Comparison of ENCODE assay signal across 14 cellular contexts in the genomic region with DNA sequence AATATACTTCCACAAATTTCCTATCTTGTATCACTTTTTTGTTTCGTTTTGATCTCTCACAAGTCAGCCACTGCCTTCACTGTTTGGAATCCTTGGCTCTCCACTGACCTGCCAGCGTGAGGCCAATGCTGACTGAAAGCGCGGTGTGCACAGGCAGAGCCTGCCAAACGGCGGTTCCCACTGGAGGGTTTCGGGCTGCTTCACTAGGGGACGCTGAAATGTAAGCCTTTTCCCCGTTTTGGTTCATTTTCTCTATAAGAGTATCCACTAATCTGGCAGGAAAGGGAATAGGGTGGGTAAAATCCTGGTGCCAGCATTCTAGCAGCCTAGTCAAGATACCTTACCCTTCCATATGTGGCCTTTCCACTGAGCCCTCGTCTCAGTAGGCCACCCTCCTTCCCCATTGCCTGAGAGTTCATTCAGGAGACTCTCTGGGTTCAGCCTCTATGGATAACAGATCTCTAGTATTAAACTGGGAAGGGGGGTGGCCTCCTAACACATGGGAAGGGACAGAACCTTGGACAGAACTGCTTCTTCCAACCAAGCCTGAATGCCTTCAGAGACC.
DNase-seq lines count a peak whose midpoint lies in the region; ATAC-seq and TF ChIP-seq lines count a peak whose summit lies in the region.
"Had no signal": no experiment of that assay in that cellular context is flagged by ENCODE, and none has a peak within 500 bp of the region (broad histone marks: within the 10 kb centered on the region; RNA-seq: fewer than 3 reads in every experiment).

No MANE protein-coding gene starts in this region.

- WGBS in right lobe of liver (ENCODE audit: insufficient coverage, low coverage, low lambda C conversion rate, missing lambda C conversion rate), result 29% methylated on average over 10 of the region's 10 CpGs
- 89 to 95% (median 93%) methylated on average over 10 of the region's 10 CpGs for WGBS in spleen, 5 donors

- H3K27ac ChIP-seq in right lobe of liver, result peak overlapping the region in 2 of 3 donors; percentile 56 to 77
- H3K27ac ChIP-seq in thoracic aorta, result peak overlapping the region in 1 of 2 donors; percentile 23
- no peak overlapping the region for H3K27ac ChIP-seq in spleen
- no peak overlapping the region for H3K27ac ChIP-seq in WERI-Rb-1

- peak overlapping the region in 2 of 3 donors; percentile 35 to 41 for H3K4me3 ChIP-seq in right lobe of liver
- H3K4me3 ChIP-seq in thoracic aorta, result peak overlapping the region; percentile 47
- no peak overlapping the region for H3K4me3 ChIP-seq in spleen
- no peak overlapping the region for H3K4me3 ChIP-seq in WERI-Rb-1 (ENCODE audit: low read depth, low read length)
- H3K4me3 ChIP-seq: MG63 had no signal

- no peaks in the 10 kb centered on the region for H3K9me3 ChIP-seq in right lobe of liver
- H3K9me3 ChIP-seq in thoracic aorta, result no peaks in the 10 kb centered on the region
- H3K9me3 ChIP-seq in spleen, result no peaks in the 10 kb centered on the region
- no peaks in the 10 kb centered on the region for H3K9me3 ChIP-seq in WERI-Rb-1 (ENCODE audit: severe bottlenecking)
- H3K9me3 ChIP-seq: MG63 had no signal

- H3K36me3 ChIP-seq in right lobe of liver (no peaks in the 10 kb centered on the region), thoracic aorta (no peaks in the 10 kb centered on the region), spleen (peaks cover 0 to 23% (median 0%) of the 10 kb centered on the region in 6 donors), WERI-Rb-1 (no peaks in the 10 kb centered on the region)
- H3K36me3 ChIP-seq: MG63 had no signal

- TF ChIP-seq CTCF in right lobe of liver (IDR thresholded peaks at IDR 0.05) (no peak), thoracic aorta (IDR thresholded peaks at IDR 0.05) (no peak), spleen (IDR thresholded peaks at IDR 0.05 in 8 of 11, conservative IDR thresholded peaks at IDR 0.05 in 3 of 11) (no peak), WERI-Rb-1 (IDR thresholded peaks at IDR 0.05; ENCODE audit: low read depth, low read length) (no peak)

- ATAC-seq in right lobe of liver, result peak; percentile 95 to 96 (median 95)
- no peak for ATAC-seq in thoracic aorta (ENCODE audit: insufficient number of reproducible peaks, low FRiP score, low read depth)
- ATAC-seq: T-cell had no signal

- TF ChIP-seq POLR2A in right lobe of liver (IDR thresholded peaks at IDR 0.05) (no peak), spleen (IDR thresholded peaks at IDR 0.05) (no peak)

- H3K27me3 ChIP-seq in right lobe of liver (no peaks in the 10 kb centered on the region), thoracic aorta (replicated peaks; ENCODE audit: insufficient read depth) (no peaks in the 10 kb centered on the region), spleen (replicated peaks in 1 of 7) (no peaks in the 10 kb centered on the region), WERI-Rb-1 (ENCODE audit: insufficient read depth, low read depth, severe bottlenecking) (no peaks in the 10 kb centered on the region)
- H3K27me3 ChIP-seq: MG63 had no signal

- H3K4me1 ChIP-seq in right lobe of liver, result no peaks in the 10 kb centered on the region
- peaks cover 0 to 26% of the 10 kb centered on the region in 2 donors for H3K4me1 ChIP-seq in thoracic aorta (ENCODE audit: control insufficient read depth in 1 of 2, low read depth in 2 of 2)
- H3K4me1 ChIP-seq in spleen, result no peaks in the 10 kb centered on the region

- DNase-seq in NCI-H1105 treated with DMSO at 0.1 percent for 48 hours (lab: John Stamatoyannopoulos, UW) (peak; percentile 37), NCI-H1105 (lab: John Stamatoyannopoulos, UW) (no peak), brain pericyte (ENCODE audit: low read depth, low spot score) (peak; percentile 5), right lobe of liver (peak; percentile 48 to 73 (median 72)), thoracic aorta (ENCODE audit: low spot score) (no peak), spleen (no peak), WERI-Rb-1 (no peak)
- DNase-seq in stimulated activated CD4-positive, alpha-beta T cell treated with anti-CD3 and anti-CD28 coated beads, Interleukin-4, amount 100 ng/mL, for 4 hours, result no peak
- DNase-seq: activated CD4-positive, alpha-beta memory T cell treated with anti-CD3 and anti-CD28 coated beads, Interleukin-2, amount 10 ng/mL, durations not matched to agents 7 days and 5 days; dermis blood vessel endothelial cell; DMS 273 treated with DMSO at 0.1 percent for 48 hours; MG63; NK-92 treated with Interleukin-12 subunit alpha and Interleukin-12 subunit beta, amount 100 ng/mL, for 24 hours; T-cell had no signal

- intact Hi-C loops in right lobe of liver (cut with DNase I), result no loop called here
- intact Hi-C loops in spleen (cut with DNase I; ENCODE audit: low total_unique reads), result no loop called here

Comparison
In these comparisons a context has a peak if more than half of its experiments do, and no peak if none do; other contexts are left out.
1. DNase-seq: peak in NCI-H1105 treated with DMSO at 0.1 percent for 48 hours (single experiment), brain pericyte (single experiment) and right lobe of liver (3 of 3); none in NCI-H1105 (single experiment), thoracic aorta (single experiment), spleen (single experiment), WERI-Rb-1 (single experiment) and stimulated activated CD4-positive, alpha-beta T cell treated with anti-CD3 and anti-CD28 coated beads, Interleukin-4, amount 100 ng/mL, for 4 hours (0 of 2).
2. H3K27ac ChIP-seq: peak in right lobe of liver (2 of 3); none in spleen (0 of 8) and WERI-Rb-1 (single experiment).
3. H3K4me3 ChIP-seq: peak in right lobe of liver (2 of 3) and thoracic aorta (single experiment); none in spleen (0 of 8) and WERI-Rb-1 (single experiment).